16 cellular contexts compared by ENCODE assay signal in the genomic region with DNA sequence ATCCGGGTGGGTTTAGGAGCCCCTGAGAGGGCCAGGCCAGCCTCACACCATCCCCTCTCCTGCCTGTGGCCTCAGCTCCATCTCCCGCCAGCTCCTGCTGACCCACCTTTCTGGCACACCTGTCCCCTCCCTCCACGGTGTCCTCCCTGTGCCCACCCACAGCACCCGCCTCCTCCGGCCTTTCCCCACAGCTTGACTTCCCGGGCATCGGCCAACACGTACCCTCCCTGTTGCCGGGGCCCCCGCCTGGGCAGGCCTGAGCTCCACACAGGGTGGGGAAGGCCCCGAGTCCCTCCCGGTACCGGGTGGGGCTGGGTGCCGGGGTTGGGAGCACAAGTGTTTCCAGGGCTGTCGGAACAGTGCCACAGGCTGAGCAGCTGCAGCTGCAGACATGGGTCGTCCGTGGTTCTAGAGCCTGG.
"Had no signal": no experiment of that assay in that cellular context is flagged by ENCODE, and none has a peak within 500 bp of the region (broad histone marks: within the 10 kb centered on the region; RNA-seq: fewer than 3 reads in every experiment).

No MANE protein-coding gene starts in this region.

- H3K9me3 Mint-ChIP-seq: activated CD4-positive, alpha-beta T cell treated with anti-CD3 and anti-CD28 coated beads, Interleukin-2, amount 10 ng/mL, durations not matched to agents 24 days and 14 days; activated T-helper 2 cell treated with anti-CD3 and anti-CD28 coated beads, Interferon-gamma antibody, Interleukin-2, Interleukin-4, amounts not matched to agents 10 μg/mL and 5 μg/mL and 100 μg/mL, durations not matched to agents 14 hours and 24 hours and 36 hours; central memory CD8-positive, alpha-beta T cell; memory B cell; neural progenitor cell; T-helper 1 cell treated with Interleukin-12 subunit alpha and Interleukin-12 subunit beta and Interleukin-4 antibody, amounts not matched to agents 30 μg/mL and 1 μg/mL, for 36 hours; WTC11 had no signal

- H3K36me3 ChIP-seq: adrenal gland, neural progenitor cell had no signal

- H3K4me3 Mint-ChIP-seq: activated CD4-positive, alpha-beta T cell treated with anti-CD3 and anti-CD28 coated beads, Interleukin-2, amount 10 ng/mL, durations not matched to agents 24 days and 14 days; central memory CD8-positive, alpha-beta T cell; memory B cell; neural progenitor cell; T-helper 1 cell treated with Interleukin-12 subunit alpha and Interleukin-12 subunit beta and Interleukin-4 antibody, amounts not matched to agents 30 μg/mL and 1 μg/mL, for 36 hours; WTC11 had no signal

- DNase-seq: activated CD4-positive, alpha-beta T cell treated with anti-CD3 and anti-CD28 coated beads, Interleukin-2, amount 10 ng/mL, durations not matched to agents 24 days and 14 days; activated naive CD4-positive, alpha-beta T cell treated with anti-CD3 and anti-CD28 coated beads, Interleukin-2, amount 50 U/mL, for 16 hours; cortex of kidney; effector CD8-positive, alpha-beta T cell; stimulated activated CD4-positive, alpha-beta T cell treated with anti-CD3 and anti-CD28 coated beads, Interleukin-15, amount 100 ng/mL, for 24 hours; stimulated activated CD4-positive, alpha-beta T cell treated with anti-CD3 and anti-CD28 coated beads, Interleukin-4, amount 100 ng/mL, for 24 hours; tibial artery had no signal

- H3K9ac ChIP-seq: neural progenitor cell had no signal

- H3K27me3 ChIP-seq: adrenal gland, tibial artery had no signal

- ATAC-seq: left lobe of liver, SK-N-SH treated with all-trans-retinoic acid at 6 μM for 48 hours, WTC11 had no signal

- H3K27ac ChIP-seq: adrenal gland, neural progenitor cell, tibial artery had no signal

- H3K27ac Mint-ChIP-seq: activated CD4-positive, alpha-beta T cell treated with anti-CD3 and anti-CD28 coated beads, Interleukin-2, amount 10 ng/mL, durations not matched to agents 24 days and 14 days; activated T-helper 2 cell treated with anti-CD3 and anti-CD28 coated beads, Interferon-gamma antibody, Interleukin-2, Interleukin-4, amounts not matched to agents 10 μg/mL and 5 μg/mL and 100 μg/mL, durations not matched to agents 14 hours and 24 hours and 36 hours; memory B cell; neural progenitor cell; T-helper 1 cell treated with Interleukin-12 subunit alpha and Interleukin-12 subunit beta and Interleukin-4 antibody, amounts not matched to agents 30 μg/mL and 1 μg/mL, for 36 hours; WTC11 had no signal

- H3K4me2 ChIP-seq: neural progenitor cell had no signal

- H3K4me3 ChIP-seq: adrenal gland, neural progenitor cell, tibial artery had no signal

- H3K9me3 ChIP-seq: adrenal gland, tibial artery had no signal

- H3K36me3 Mint-ChIP-seq: WTC11 had no signal

- H2AFZ ChIP-seq: neural progenitor cell had no signal
